7 cellular contexts compared by ENCODE assay signal in the genomic region with DNA sequence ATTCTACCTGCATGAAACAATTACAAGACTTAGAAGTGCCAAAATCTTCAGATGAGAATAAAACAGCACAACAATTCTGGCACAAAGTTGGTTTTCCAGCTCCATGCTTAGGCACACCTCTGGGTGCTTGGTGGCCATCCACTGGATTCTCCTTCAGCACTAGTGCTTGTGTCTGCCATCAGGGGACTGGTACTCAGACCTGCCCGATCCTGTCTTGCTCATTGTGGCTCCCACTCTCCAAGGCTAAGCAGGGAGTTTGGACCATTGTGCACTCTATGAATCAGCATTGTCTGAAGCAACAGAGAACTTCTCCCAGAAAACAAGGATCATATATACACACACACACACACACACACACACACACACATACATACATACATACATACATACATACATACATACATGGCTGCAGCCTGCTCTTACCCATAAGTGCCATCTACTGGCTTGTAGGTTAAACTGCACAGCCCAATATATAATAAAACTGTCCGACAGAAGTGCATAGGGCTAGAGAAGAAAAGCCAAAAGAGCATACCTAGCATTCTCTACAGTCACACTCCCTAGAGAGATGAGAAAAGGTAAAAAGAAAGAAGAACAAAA.
DNase-seq lines count a peak whose midpoint lies in the region; ATAC-seq and TF ChIP-seq lines count a peak whose summit lies in the region.

No MANE protein-coding gene starts in this region.

- no peak overlapping the region for H3K4me3 ChIP-seq in PC-9
- no peak overlapping the region for H3K4me3 ChIP-seq in fibroblast of lung (replicated peaks in 1 of 4; ENCODE audit: control extremely low read depth in 1 of 4, insufficient read depth in 1 of 4, low read depth in 3 of 4, low read length in 4 of 4)
- H3K4me3 ChIP-seq in stomach, result no peak overlapping the region

- H3K9me2 ChIP-seq in PC-9 (ENCODE audit: insufficient read depth), result no peaks in the 10 kb centered on the region

- no peaks in the 10 kb centered on the region for H3F3A ChIP-seq in PC-9 (ENCODE audit: insufficient read depth, low read depth)

- no TSS peak for BruUV-seq in PC-9 (replicated peaks; lab: Mats Ljungman, UMichigan)

- DNase-seq in GM10266 (ENCODE audit: extremely low spot score) (no peak), PC-9 (no peak), fibroblast of lung (ENCODE audit: low read depth in 2 of 2) (peak; percentile 10 to 59), stomach (no peak), HuH-7 (ENCODE audit: low spot score) (no peak)

- 43 to 58% (median 56%) methylated on average over 2 of the region's 2 CpGs for WGBS in stomach, 5 donors

- H3K27ac ChIP-seq in PC-9 (no peak overlapping the region), fibroblast of lung (ENCODE audit: insufficient read depth, low read length) (no peak overlapping the region), stomach (no peak overlapping the region)

- CTCF ChIA-PET in PC-9 (lab: Charles Lee), result no interaction called here

- no peaks in the 10 kb centered on the region for H3K27me3 ChIP-seq in PC-9 (ENCODE audit: insufficient read depth, low read depth)
- H3K27me3 ChIP-seq in fibroblast of lung (ENCODE audit: control insufficient read depth, insufficient read depth, low read length), result no peaks in the 10 kb centered on the region
- no peaks in the 10 kb centered on the region for H3K27me3 ChIP-seq in stomach

- H4K20me1 ChIP-seq in PC-9 (ENCODE audit: insufficient read depth) (no peaks in the 10 kb centered on the region), fibroblast of lung (ENCODE audit: control insufficient read depth, extremely low read depth, insufficient read depth, low read length) (no peaks in the 10 kb centered on the region)

- H3K9me3 ChIP-seq in PC-9 (ENCODE audit: insufficient read depth, low read depth) (no peaks in the 10 kb centered on the region), fibroblast of lung (ENCODE audit: control insufficient read depth, insufficient read depth, low read depth, low read length) (no peaks in the 10 kb centered on the region), stomach (no peaks in the 10 kb centered on the region)

- no peak overlapping the region for H3K4me2 ChIP-seq in PC-9
- H3K4me2 ChIP-seq in fibroblast of lung (ENCODE audit: extremely low read depth, insufficient read depth, low read length), result no peak overlapping the region

- no peak overlapping the region for H3K9ac ChIP-seq in fibroblast of lung (ENCODE audit: insufficient read depth, low read length)

- TF ChIP-seq CTCF in GM10266 (IDR thresholded peaks at IDR 0.05; ENCODE audit: control insufficient read depth, insufficient read depth, low read depth, missing control alignments) (peak; percentile 69), PC-9 (conservative IDR thresholded peaks at IDR 0.05) (peak; percentile 66), fibroblast of lung (conservative IDR thresholded peaks at IDR 0.05 in 1 of 2, IDR thresholded peaks at IDR 0.05 in 1 of 2; ENCODE audit: low read depth in 1 of 2, low read length in 2 of 2) (peak; percentile 24 to 54), stomach (IDR thresholded peaks at IDR 0.05) (peak in 5 of 7 experiments; percentile 19 to 59 (median 54))

- intact Hi-C loops in PC-9 (cut with micrococcal nuclease; ENCODE audit: unreplicated experiment) (loop anchor here (2.0 to 5.0 kb wide), 2 partner anchors 550 to 820 kb away; no protein-coding TSS in a partner anchor), stomach (cut with DNase I; ENCODE audit: low total_unique reads) (no loop called here)

- TF ChIP-seq EP300 in stomach (IDR thresholded peaks at IDR 0.05), result no peak

- H2AFZ ChIP-seq in PC-9 (no peak overlapping the region), fibroblast of lung (ENCODE audit: low read length) (no peak overlapping the region)

- ATAC-seq in GM21367 (IDR thresholded peaks at IDR 0.05; ENCODE audit: unreplicated experiment), result peak; percentile 86
- peak; percentile 92 for ATAC-seq in HG03571 (IDR thresholded peaks at IDR 0.05; ENCODE audit: unreplicated experiment)

- H3K36me3 ChIP-seq in PC-9 (ENCODE audit: low read depth), result no peaks in the 10 kb centered on the region
- H3K36me3 ChIP-seq in fibroblast of lung (ENCODE audit: control insufficient read depth, insufficient read depth, low read length), result no peaks in the 10 kb centered on the region
- no peaks in the 10 kb centered on the region for H3K36me3 ChIP-seq in stomach

- H3K4me1 ChIP-seq in PC-9 (replicated peaks; ENCODE audit: insufficient read depth) (no peaks in the 10 kb centered on the region), fibroblast of lung (ENCODE audit: control insufficient read depth, extremely low read depth, insufficient read depth, low read length) (no peaks in the 10 kb centered on the region), stomach (no peaks in the 10 kb centered on the region)

- POLR2A ChIA-PET in PC-9 (lab: Charles Lee; ENCODE audit: unreplicated experiment), result no interaction called here

- no peaks in the 10 kb centered on the region for H3K79me2 ChIP-seq in PC-9 (ENCODE audit: low read depth)
- no peaks in the 10 kb centered on the region for H3K79me2 ChIP-seq in fibroblast of lung (ENCODE audit: control insufficient read depth, insufficient read depth, low read length)

- TF ChIP-seq POLR2A in stomach (IDR thresholded peaks at IDR 0.05), result no peak

Comparison
In these comparisons a context has a peak if more than half of its experiments do, and no peak if none do; other contexts are left out.
1. DNase-seq: peak in fibroblast of lung (2 of 2); none in GM10266 (single experiment), PC-9 (0 of 2), stomach (single experiment) and HuH-7 (single experiment).
2. Peak in every context shown above with its lines, with median percentiles within 50 percentile points of each other: CTCF ChIP-seq.